Comparison of ENCODE assay signal across 11 cellular contexts in the genomic region with DNA sequence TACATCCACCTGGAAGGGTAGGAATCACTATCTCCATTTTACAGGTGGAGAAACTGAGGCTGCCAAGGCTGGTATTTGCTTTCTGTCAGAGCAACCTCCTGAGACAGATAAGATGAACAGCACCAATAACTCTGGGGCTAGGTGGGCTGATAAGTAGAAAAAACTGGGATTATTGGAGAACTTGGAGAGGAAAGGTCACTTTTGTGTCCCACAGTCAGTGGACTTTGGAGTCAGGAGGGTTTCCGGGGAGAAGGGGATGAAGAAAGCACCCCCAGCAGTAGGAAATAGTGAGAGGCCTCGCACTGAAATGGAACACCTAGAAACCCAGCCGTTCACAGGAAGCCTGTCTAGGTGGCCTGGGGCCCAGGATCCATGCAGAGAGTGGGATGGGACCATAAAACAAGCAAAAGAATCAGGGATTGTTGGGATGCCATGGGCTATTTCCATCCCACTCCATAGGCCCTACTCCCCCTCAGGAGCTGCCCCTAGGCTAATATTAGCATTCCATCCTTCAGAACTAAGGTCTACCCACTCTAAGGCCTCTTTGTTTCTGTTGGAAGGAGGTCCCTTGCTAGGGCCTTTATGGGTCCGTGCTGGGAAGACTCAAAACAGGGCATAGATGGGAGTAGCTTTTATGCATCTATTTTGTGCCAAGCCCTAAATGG. TPM values are rescaled to one million over a fixed set of nuclear protein-coding genes. Genes with fewer than 3 reads are reported as not detected.
"Had no signal": no experiment of that assay in that cellular context is flagged by ENCODE, and none has a peak within 500 bp of the region (broad histone marks: within the 10 kb centered on the region; RNA-seq: fewer than 3 reads in every experiment).

No MANE protein-coding gene starts in this region.

- H3K36me3 ChIP-seq: ovary had no signal

- H3K27me3 ChIP-seq: ovary had no signal

- H3K4me2 ChIP-seq: smooth muscle cell had no signal

- DNase-seq: activated CD4-positive, alpha-beta T cell treated with anti-CD3 and anti-CD28 coated beads, Interleukin-2, amount 10 ng/mL, durations not matched to agents 24 days and 14 days; activated naive CD4-positive, alpha-beta T cell treated with anti-CD3 and anti-CD28 coated beads, Interleukin-2, amount 10 ng/mL, durations not matched to agents 7 days and 5 days; central memory CD4-positive, alpha-beta T cell; effector memory CD8-positive, alpha-beta T cell; immature natural killer cell; stimulated activated naive CD4-positive, alpha-beta T cell; substantia nigra had no signal

- H3K4me3 ChIP-seq: ovary, smooth muscle cell had no signal

- H3K9me3 ChIP-seq: ovary had no signal

- ATAC-seq: effector memory CD8-positive, alpha-beta T cell; SK-N-SH treated with all-trans-retinoic acid at 6 μM for 48 hours; WTC11 had no signal

RNA-seq across cellular contexts. Expression of a gene that starts 45.0 kb away (rescaled TPM):
- total RNA-seq: activated CD4-positive, alpha-beta T cell treated with anti-CD3 and anti-CD28 coated beads, Interleukin-2, amount 10 ng/mL, durations not matched to agents 24 days and 14 days had no signal
- polyA plus RNA-seq: smooth muscle cell had no signal
